In the genomic region with DNA sequence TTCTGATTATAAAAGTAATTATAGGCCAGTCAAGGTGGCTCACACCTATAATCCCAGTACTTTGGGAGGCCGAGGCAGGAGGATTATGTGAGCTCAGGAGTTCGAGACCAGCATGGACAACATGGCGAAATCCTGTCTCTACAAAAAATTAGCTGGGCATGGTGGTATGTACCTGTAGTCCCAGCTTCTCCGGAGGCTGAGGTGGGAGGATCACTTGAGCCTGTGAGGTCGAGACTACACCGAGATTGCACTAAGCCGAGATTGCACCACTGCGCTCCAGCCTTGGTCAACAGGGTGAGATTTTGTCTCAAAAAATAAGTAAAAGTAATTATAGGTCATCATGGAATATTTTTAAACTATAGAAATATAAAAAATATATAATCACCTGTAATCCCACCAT, we compare ENCODE assay signal across 20 cellular contexts. TPM values are rescaled to one million over a fixed set of nuclear protein-coding genes. Genes with fewer than 3 reads are reported as not detected.
A peak's percentile ranks its signal among the peaks of the same experiment; 100 is the strongest.
DNase-seq lines count a peak whose midpoint lies in the region; ATAC-seq and TF ChIP-seq lines count a peak whose summit lies in the region.
"Had no signal": no experiment of that assay in that cellular context is flagged by ENCODE, and none has a peak within 500 bp of the region (broad histone marks: within the 10 kb centered on the region; RNA-seq: fewer than 3 reads in every experiment).

No MANE protein-coding gene starts in this region.

- TF ChIP-seq POLR2A in Peyer's patch (IDR thresholded peaks at IDR 0.05) (no peak), spleen (IDR thresholded peaks at IDR 0.05) (no peak)

- H3K9me3 Mint-ChIP-seq in activated CD4-positive, alpha-beta T cell treated with anti-CD3 and anti-CD28 coated beads, Interleukin-2, amount 10 ng/mL, durations not matched to agents 7 days and 5 days: no peaks in the 10 kb centered on the region
- no peaks in the 10 kb centered on the region for H3K9me3 Mint-ChIP-seq in central memory CD8-positive, alpha-beta T cell
- H3K9me3 Mint-ChIP-seq: activated T-cell treated with anti-CD3 and anti-CD28 coated beads, Interleukin-2, amount 50 U/mL, for 4 hours; HFFc6; memory B cell; neural crest cell had no signal

- peaks cover 87% of the 10 kb centered on the region for H3K4me1 Mint-ChIP-seq in activated CD4-positive, alpha-beta T cell treated with anti-CD3 and anti-CD28 coated beads, Interleukin-2, amount 10 ng/mL, durations not matched to agents 7 days and 5 days
- peaks cover 93% of the 10 kb centered on the region for H3K4me1 Mint-ChIP-seq in central memory CD8-positive, alpha-beta T cell

- H3K4me3 ChIP-seq in Peyer's patch (no peak overlapping the region), spleen (no peak overlapping the region)
- H3K4me3 ChIP-seq: uterus had no signal

- 85 to 92% (median 87%) methylated on average over 8 of the region's 8 CpGs for WGBS in spleen, 5 donors

- peaks cover 56% of the 10 kb centered on the region for H3K36me3 Mint-ChIP-seq in activated CD4-positive, alpha-beta T cell treated with anti-CD3 and anti-CD28 coated beads, Interleukin-2, amount 10 ng/mL, durations not matched to agents 7 days and 5 days (ENCODE audit: low read depth)
- peaks cover 72% of the 10 kb centered on the region for H3K36me3 Mint-ChIP-seq in central memory CD8-positive, alpha-beta T cell (ENCODE audit: insufficient read depth)

- POLR2A ChIA-PET in activated CD4-positive, alpha-beta T cell treated with anti-CD3 and anti-CD28 coated beads, Interleukin-2, amount 10 ng/mL, durations not matched to agents 7 days and 5 days (lab: Charles Lee): interaction anchor here (1.4 kb wide), 1 partner anchor 47 kb away, joined by 3 read pairs; no protein-coding TSS in a partner anchor

- CTCF ChIA-PET in activated CD4-positive, alpha-beta T cell treated with anti-CD3 and anti-CD28 coated beads, Interleukin-2, amount 10 ng/mL, durations not matched to agents 7 days and 5 days (lab: Charles Lee): interaction anchor here (1.0 to 5.0 kb wide), 10 partner anchors 13 to 61 kb away, joined by 3 to 17 read pairs (median 7); a partner anchor contains a TSS

- H3K27me3 ChIP-seq in Peyer's patch (no peaks in the 10 kb centered on the region), spleen (replicated peaks in 1 of 7) (no peaks in the 10 kb centered on the region)
- H3K27me3 ChIP-seq: uterus had no signal

- no peak for ATAC-seq in central memory CD8-positive, alpha-beta T cell (replicated peaks; ENCODE audit: extremely low read depth, poor library complexity, severe bottlenecking)
- no peak for ATAC-seq in HG02763 (IDR thresholded peaks at IDR 0.05; ENCODE audit: unreplicated experiment)

- H3K27ac ChIP-seq in Peyer's patch (peak overlapping the region in 3 of 4 donors; percentile 73 to 82 (median 78)), spleen (peak overlapping the region; percentile 68 to 99 (median 92))
- H3K27ac ChIP-seq: C4-2B, uterus had no signal

- DNase-seq in activated CD4-positive, alpha-beta T cell treated with anti-CD3 and anti-CD28 coated beads, Interleukin-2, amount 10 ng/mL, durations not matched to agents 7 days and 5 days: peak; percentile 5
- DNase-seq in activated CD4-positive, alpha-beta T cell treated with anti-CD3 and anti-CD28 coated beads, Interleukin-2, amount 50 U/mL, for 1 hour: no peak
- DNase-seq in Peyer's patch (peak in 2 of 3 donors; percentile 29 to 45), spleen (peak; percentile 59), MV-4-11 (lab: John Stamatoyannopoulos, UW) (no peak)
- DNase-seq in central memory CD8-positive, alpha-beta T cell (ENCODE audit: low spot score in 2 of 2): no peak
- no peak for DNase-seq in central memory CD4-positive, alpha-beta T cell
- DNase-seq: anterior cingulate cortex, DMS79 treated with DMSO at 0.1 percent for 48 hours, HFFc6, Kasumi-1, NCI-H1436, NCI-H2227 treated with DMSO at 0.1 percent for 48 hours, SIG-M5 had no signal

- no peak for TF ChIP-seq CTCF in Peyer's patch (IDR thresholded peaks at IDR 0.05)
- TF ChIP-seq CTCF in spleen (IDR thresholded peaks at IDR 0.05 in 8 of 11, conservative IDR thresholded peaks at IDR 0.05 in 3 of 11): no peak

- no peaks in the 10 kb centered on the region for H3K9me3 ChIP-seq in Peyer's patch
- H3K9me3 ChIP-seq in spleen: no peaks in the 10 kb centered on the region
- H3K9me3 ChIP-seq: uterus had no signal

- H3K36me3 ChIP-seq in Peyer's patch (no peaks in the 10 kb centered on the region), spleen (peaks cover 0 to 31% (median 0%) of the 10 kb centered on the region in 6 donors)
- H3K36me3 ChIP-seq: uterus had no signal

- no peak overlapping the region for H3K4me3 Mint-ChIP-seq in activated CD4-positive, alpha-beta T cell treated with anti-CD3 and anti-CD28 coated beads, Interleukin-2, amount 10 ng/mL, durations not matched to agents 7 days and 5 days
- H3K4me3 Mint-ChIP-seq in central memory CD8-positive, alpha-beta T cell: no peak overlapping the region
- H3K4me3 Mint-ChIP-seq: HFFc6, neural crest cell had no signal

- no peaks in the 10 kb centered on the region for H3K27me3 Mint-ChIP-seq in activated CD4-positive, alpha-beta T cell treated with anti-CD3 and anti-CD28 coated beads, Interleukin-2, amount 10 ng/mL, durations not matched to agents 7 days and 5 days
- H3K27me3 Mint-ChIP-seq in central memory CD8-positive, alpha-beta T cell: no peaks in the 10 kb centered on the region
- H3K27me3 Mint-ChIP-seq: memory B cell had no signal

- peak overlapping the region; percentile 52 for H3K27ac Mint-ChIP-seq in activated CD4-positive, alpha-beta T cell treated with anti-CD3 and anti-CD28 coated beads, Interleukin-2, amount 10 ng/mL, durations not matched to agents 7 days and 5 days
- peak overlapping the region; percentile 100 for H3K27ac Mint-ChIP-seq in central memory CD8-positive, alpha-beta T cell (ENCODE audit: low read depth)
- H3K27ac Mint-ChIP-seq: HFFc6 had no signal

- H3K4me1 ChIP-seq in Peyer's patch: peaks cover 11 to 90% (median 42%) of the 10 kb centered on the region in 4 donors
- peaks cover 67 to 100% (median 90%) of the 10 kb centered on the region in 6 donors for H3K4me1 ChIP-seq in spleen

- intact Hi-C loops in spleen (cut with DNase I; ENCODE audit: low total_unique reads): no loop called here

RNA-seq across cellular contexts. Expression of a gene that starts 18.1 kb away (rescaled TPM):
- total RNA-seq in activated CD4-positive, alpha-beta T cell treated with anti-CD3 and anti-CD28 coated beads, Interleukin-2, amount 10 ng/mL, durations not matched to agents 7 days and 5 days: 100 to 1,000 TPM; 289 to 302 TPM
- total RNA-seq in Peyer's patch (100 to 1,000 TPM in 3 of 4 donors, 10 to 100 TPM in 1; 92.7 to 152 (median 122) TPM), spleen (100 to 1,000 TPM; 146 to 307 (median 165) TPM)
- 100 to 1,000 TPM in 1 of 3 donors, 10 to 100 TPM in 2; 57.9 to 113 (median 59.7) TPM for polyA plus RNA-seq in spleen

Comparison
In these comparisons a context has a peak if more than half of its experiments do, and no peak if none do; other contexts are left out.
1. DNase-seq: peak in activated CD4-positive, alpha-beta T cell treated with anti-CD3 and anti-CD28 coated beads, Interleukin-2, amount 10 ng/mL, durations not matched to agents 7 days and 5 days (single experiment), Peyer's patch (2 of 3) and spleen (single experiment); none in activated CD4-positive, alpha-beta T cell treated with anti-CD3 and anti-CD28 coated beads, Interleukin-2, amount 50 U/mL, for 1 hour (single experiment), central memory CD8-positive, alpha-beta T cell (0 of 2), MV-4-11 (single experiment) and central memory CD4-positive, alpha-beta T cell (single experiment).